Comparison of ENCODE assay signal across 8 cellular contexts in genomic region chr5:151115272-151115905, GRCh38. TPM values are rescaled to one million over a fixed set of nuclear protein-coding genes. Genes with fewer than 3 reads are reported as not detected.
DNase-seq lines count a peak whose midpoint lies in the region; ATAC-seq and TF ChIP-seq lines count a peak whose summit lies in the region.

No MANE protein-coding gene starts in this region.

- H3K27me3 ChIP-seq in OCI-LY3 (ENCODE audit: low read depth, low read length): no peaks in the 10 kb centered on the region

- no peaks in the 10 kb centered on the region for H3K36me3 ChIP-seq in OCI-LY3 (replicated peaks; ENCODE audit: low read depth, low read length)

- H3K4me3 ChIP-seq in OCI-LY3 (ENCODE audit: low read length): no peak overlapping the region

- no peaks in the 10 kb centered on the region for H3K27me3 Mint-ChIP-seq in naive B cell

- H2AFZ ChIP-seq in OCI-LY3 (ENCODE audit: low read depth, low read length): no peak overlapping the region

- H3K4me3 Mint-ChIP-seq in naive B cell: no peak overlapping the region
- H3K4me3 Mint-ChIP-seq in stimulated activated effector memory CD8-positive, alpha-beta T cell treated with anti-CD3 and anti-CD28 coated beads, Interleukin-12 subunit alpha, Interleukin-12 subunit beta, amount 100 ng/mL, for 72 hours: no peak overlapping the region

- peak overlapping the region in 5 of 6 donors; percentile 71 to 97 (median 86) for H3K27ac Mint-ChIP-seq in naive B cell
- no peak overlapping the region for H3K27ac Mint-ChIP-seq in stimulated activated effector memory CD8-positive, alpha-beta T cell treated with anti-CD3 and anti-CD28 coated beads, Interleukin-12 subunit alpha, Interleukin-12 subunit beta, amount 100 ng/mL, for 72 hours

- no peak overlapping the region for H3K4me2 ChIP-seq in OCI-LY3 (ENCODE audit: low read length)

- TF ChIP-seq CTCF in GM10248 (IDR thresholded peaks at IDR 0.05; ENCODE audit: control extremely low read depth, extremely low read depth, low read depth, missing control alignments): peak; percentile 93
- TF ChIP-seq CTCF in OCI-LY3 (IDR thresholded peaks at IDR 0.05; ENCODE audit: low read depth, low read length): peak; percentile 86

- H3K9ac ChIP-seq in OCI-LY3 (ENCODE audit: low read length): no peak overlapping the region

- H3K9me3 ChIP-seq in OCI-LY3 (ENCODE audit: insufficient read depth, low read length): no peaks in the 10 kb centered on the region

- H4K20me1 ChIP-seq in OCI-LY3 (ENCODE audit: insufficient read depth, low read length): no peaks in the 10 kb centered on the region

- H3K36me3 Mint-ChIP-seq in naive B cell: peaks cover 25% of the 10 kb centered on the region in 2 donors
- H3K36me3 Mint-ChIP-seq in stimulated activated effector memory CD8-positive, alpha-beta T cell treated with anti-CD3 and anti-CD28 coated beads, Interleukin-12 subunit alpha, Interleukin-12 subunit beta, amount 100 ng/mL, for 72 hours: peaks cover 100% of the 10 kb centered on the region

- no peak overlapping the region for H3K27ac ChIP-seq in OCI-LY3 (ENCODE audit: low read length)

- POLR2A ChIA-PET in GM10248 (lab: Yijun Ruan, JAX): interaction anchor here (0.7 to 1.5 kb wide), 6 partner anchors 9 to 63 kb away, joined by 3 read pairs; no protein-coding TSS in a partner anchor

- peaks cover 35% of the 10 kb centered on the region for H3K4me1 ChIP-seq in OCI-LY3 (ENCODE audit: low read length)

- no peaks in the 10 kb centered on the region for H3K79me2 ChIP-seq in OCI-LY3 (ENCODE audit: low read length)

- CTCF ChIA-PET in GM10248 (lab: Yijun Ruan, JAX): interaction anchor here (0.7 to 14.8 kb wide), 56 partner anchors 10 to 557 kb away, joined by 3 to 325 read pairs (median 6); partner anchors contain the start of genes ANXA6, GM2A, RBM22 and TNIP1

- ATAC-seq in HG03280 (IDR thresholded peaks at IDR 0.05; ENCODE audit: unreplicated experiment) (peak; percentile 52), naive B cell (ENCODE audit: low read depth in 2 of 2) (peak; percentile 73 to 78), GM21360 (IDR thresholded peaks at IDR 0.05; ENCODE audit: unreplicated experiment) (no peak)
- ATAC-seq in stimulated activated effector memory CD8-positive, alpha-beta T cell treated with anti-CD3 and anti-CD28 coated beads, Interleukin-12 subunit alpha, Interleukin-12 subunit beta, amount 100 ng/mL, for 72 hours: peak; percentile 68

- DNase-seq in GM10248 (ENCODE audit: extremely low spot score): peak; percentile 69
- DNase-seq in activated T-cell treated with anti-CD3 and anti-CD28 coated beads for 24 hours (ENCODE audit: low read depth): peak; percentile 61
- peak; percentile 66 to 79 for DNase-seq in erythroblast (lab: John Stamatoyannopoulos, UW)
- peak; percentile 65 for DNase-seq in naive B cell
- peak; percentile 61 to 84 for DNase-seq in stimulated activated effector memory CD8-positive, alpha-beta T cell treated with anti-CD3 and anti-CD28 coated beads, Interleukin-12 subunit alpha, Interleukin-12 subunit beta, amount 100 ng/mL, for 72 hours (ENCODE audit: low spot score in 2 of 2)

- peaks cover 16 to 23% (median 19%) of the 10 kb centered on the region in 3 donors for H3K4me1 Mint-ChIP-seq in naive B cell
- peaks cover 24% of the 10 kb centered on the region for H3K4me1 Mint-ChIP-seq in stimulated activated effector memory CD8-positive, alpha-beta T cell treated with anti-CD3 and anti-CD28 coated beads, Interleukin-12 subunit alpha, Interleukin-12 subunit beta, amount 100 ng/mL, for 72 hours

- no peaks in the 10 kb centered on the region for H3K9me3 Mint-ChIP-seq in naive B cell
- no peaks in the 10 kb centered on the region for H3K9me3 Mint-ChIP-seq in stimulated activated effector memory CD8-positive, alpha-beta T cell treated with anti-CD3 and anti-CD28 coated beads, Interleukin-12 subunit alpha, Interleukin-12 subunit beta, amount 100 ng/mL, for 72 hours

- no peak for TF ChIP-seq POLR2A in erythroblast (IDR thresholded peaks at IDR 0.05; ENCODE audit: low read length)

RNA-seq across cellular contexts. Expression of gene TNIP1, which starts 34.6 kb away (rescaled TPM):
- polyA plus RNA-seq in naive B cell (ENCODE audit: low read depth in 6 of 6): 10 to 100 TPM; 36.2 to 68.2 (median 55.5) TPM

RNA-seq across cellular contexts. Expression of gene ANXA6, which starts 42.2 kb away (rescaled TPM):
- 100 to 1,000 TPM; 183 to 442 (median 326) TPM for polyA plus RNA-seq in naive B cell (ENCODE audit: low read depth in 6 of 6)
